ENCODE assay signal across 30 cellular contexts in genomic region chr17:30321314-30321713, GRCh38. TPM values are rescaled to one million over a fixed set of nuclear protein-coding genes. Genes with fewer than 3 reads are reported as not detected.
A peak's percentile ranks its signal among the peaks of the same experiment; 100 is the strongest.
DNase-seq lines count a peak whose midpoint lies in the region; ATAC-seq, FAIRE-seq and TF ChIP-seq lines count a peak whose summit lies in the region.
"Had no signal": no experiment of that assay in that cellular context is flagged by ENCODE, and none has a peak within 500 bp of the region (broad histone marks: within the 10 kb centered on the region; RNA-seq: fewer than 3 reads in every experiment).

No MANE protein-coding gene starts in this region.

- peaks cover 0 to 3% of the 10 kb centered on the region in 2 donors for H3K36me3 Mint-ChIP-seq in CD4-positive, alpha-beta memory T cell
- peaks cover 3% of the 10 kb centered on the region for H3K36me3 Mint-ChIP-seq in T-helper 17 cell (ENCODE audit: low read depth)
- H3K36me3 Mint-ChIP-seq: activated naive CD8-positive, alpha-beta T cell treated with anti-CD3 and anti-CD28 coated beads, Interleukin-2, amount 10 ng/mL, durations not matched to agents 7 days and 5 days; stimulated activated effector memory CD8-positive, alpha-beta T cell treated with anti-CD3 and anti-CD28 coated beads, Interleukin-12 subunit alpha, Interleukin-12 subunit beta, amount 100 ng/mL, for 72 hours; type B pancreatic cell had no signal

- no peak overlapping the region for H3K4me3 ChIP-seq in CD4-positive, alpha-beta memory T cell (ENCODE audit: low read length in 2 of 2)
- H3K4me3 ChIP-seq in HEK293 (ENCODE audit: low read depth, low read length) = no peak overlapping the region
- no peak overlapping the region for H3K4me3 ChIP-seq in bronchial epithelial cell (ENCODE audit: low read depth, low read length)

- POLR2A ChIA-PET in CD4-positive, alpha-beta memory T cell (lab: Charles Lee; ENCODE audit: partially characterized antibody) = interaction anchor here (3.9 to 4.5 kb wide), 2 partner anchors 13 to 29 kb away, joined by 77 to 136 read pairs; partner anchors contain the start of genes BLMH and TMIGD1
- POLR2A ChIA-PET in HEK293 (lab: Yijun Ruan, JAX) = no interaction called here

- no peak overlapping the region for H3K27ac ChIP-seq in CD4-positive, alpha-beta memory T cell (ENCODE audit: low read depth, low read length)
- no peak overlapping the region for H3K27ac ChIP-seq in HEK293 (ENCODE audit: extremely low read depth, low read depth, low read length)
- H3K27ac ChIP-seq: HL-60, KMS-11 had no signal

- H3K27me3 ChIP-seq in CD4-positive, alpha-beta memory T cell (ENCODE audit: insufficient read depth, low read length) = no peaks in the 10 kb centered on the region
- no peaks in the 10 kb centered on the region for H3K27me3 ChIP-seq in bronchial epithelial cell (ENCODE audit: control insufficient read depth, insufficient read depth, low read length)

- no peak for FAIRE-seq in bronchial epithelial cell (lab: Jason Lieb, UNC)
- FAIRE-seq: colon, H1 had no signal

- peaks cover 48% of the 10 kb centered on the region for H3K4me1 ChIP-seq in CD4-positive, alpha-beta memory T cell (ENCODE audit: insufficient read depth, low read length)
- H3K4me1 ChIP-seq in HEK293 (ENCODE audit: control insufficient read depth, insufficient read depth, low read length) = 0 out of 2 replicates have a peak, but pooled peaks cover 3% of the 10 kb centered on the region

- no peaks in the 10 kb centered on the region for H3K9me3 ChIP-seq in CD4-positive, alpha-beta memory T cell (ENCODE audit: control insufficient read depth in 1 of 2, low read length in 2 of 2)
- no peaks in the 10 kb centered on the region for H3K9me3 ChIP-seq in HEK293 (ENCODE audit: control insufficient read depth, insufficient read depth, low read depth, low read length)
- no peaks in the 10 kb centered on the region for H3K9me3 ChIP-seq in T-helper 17 cell (ENCODE audit: control insufficient read depth, low read length, poor library complexity, severe bottlenecking)

- no peak for DNase-seq in CD4-positive, alpha-beta memory T cell
- peak; percentile 90 for DNase-seq in NCI-H748 treated with DMSO at 0.1 percent for 48 hours (lab: John Stamatoyannopoulos, UW)
- DNase-seq in bronchial epithelial cell (ENCODE audit: low read depth) = peak; percentile 62
- DNase-seq in ureter (ENCODE audit: low spot score) = no peak
- no peak for DNase-seq in T-helper 17 cell
- DNase-seq in effector CD8-positive, alpha-beta T cell (lab: John Stamatoyannopoulos, UW) = no peak
- DNase-seq: activated CD4-positive, alpha-beta T cell treated with anti-CD3 and anti-CD28 coated beads, Interleukin-2, amount 50 U/mL, for 1 hour; activated CD4-positive, CD25-positive, alpha-beta regulatory T cell; activated effector memory CD4-positive, alpha-beta T cell treated with Interleukin-2 at 50 U/mL for 16 hours; activated naive CD8-positive, alpha-beta T cell treated with anti-CD3 and anti-CD28 coated beads, Interleukin-2, amount 10 ng/mL, durations not matched to agents 7 days and 5 days; activated T-cell treated with anti-CD3 and anti-CD28 coated beads, Interleukin-2, amount 50 U/mL, for 1 hour; aorta; MM.1S; NCI-H524; nephron progenitor cell had no signal

- H3K27ac Mint-ChIP-seq in CD4-positive, alpha-beta memory T cell = peak overlapping the region in 4 of 7 donors; percentile 18 to 62 (median 33)
- no peak overlapping the region for H3K27ac Mint-ChIP-seq in T-helper 17 cell
- H3K27ac Mint-ChIP-seq: activated naive CD8-positive, alpha-beta T cell treated with anti-CD3 and anti-CD28 coated beads, Interleukin-2, amount 10 ng/mL, durations not matched to agents 7 days and 5 days; nephron progenitor cell; stimulated activated effector memory CD8-positive, alpha-beta T cell treated with anti-CD3 and anti-CD28 coated beads, Interleukin-12 subunit alpha, Interleukin-12 subunit beta, amount 100 ng/mL, for 72 hours; type B pancreatic cell had no signal

- H3K4me3 Mint-ChIP-seq in CD4-positive, alpha-beta memory T cell = peak overlapping the region in 1 of 8 donors; percentile 36
- H3K4me3 Mint-ChIP-seq in T-helper 17 cell = no peak overlapping the region
- H3K4me3 Mint-ChIP-seq: activated naive CD8-positive, alpha-beta T cell treated with anti-CD3 and anti-CD28 coated beads, Interleukin-2, amount 10 ng/mL, durations not matched to agents 7 days and 5 days; nephron progenitor cell; stimulated activated effector memory CD8-positive, alpha-beta T cell treated with anti-CD3 and anti-CD28 coated beads, Interleukin-12 subunit alpha, Interleukin-12 subunit beta, amount 100 ng/mL, for 72 hours; type B pancreatic cell had no signal

- H3K27me3 Mint-ChIP-seq in CD4-positive, alpha-beta memory T cell = no peaks in the 10 kb centered on the region
- H3K27me3 Mint-ChIP-seq in T-helper 17 cell = no peaks in the 10 kb centered on the region

- no peaks in the 10 kb centered on the region for H3K9me3 Mint-ChIP-seq in CD4-positive, alpha-beta memory T cell
- H3K9me3 Mint-ChIP-seq: activated naive CD8-positive, alpha-beta T cell treated with anti-CD3 and anti-CD28 coated beads, Interleukin-2, amount 10 ng/mL, durations not matched to agents 7 days and 5 days; nephron progenitor cell; stimulated activated effector memory CD8-positive, alpha-beta T cell treated with anti-CD3 and anti-CD28 coated beads, Interleukin-12 subunit alpha, Interleukin-12 subunit beta, amount 100 ng/mL, for 72 hours; type B pancreatic cell had no signal

- no peaks in the 10 kb centered on the region for H3K36me3 ChIP-seq in CD4-positive, alpha-beta memory T cell (ENCODE audit: insufficient read depth, low read length)
- H3K36me3 ChIP-seq in HEK293 (ENCODE audit: control insufficient read depth in 2 of 2, insufficient read depth in 1 of 2, low read length in 2 of 2) = no peaks in the 10 kb centered on the region
- no peaks in the 10 kb centered on the region for H3K36me3 ChIP-seq in bronchial epithelial cell (ENCODE audit: control insufficient read depth, insufficient read depth, low read length)

- TF ChIP-seq CTCF in HEK293 (tag by site-specific recombination; IDR thresholded peaks at IDR 0.05) = no peak
- no peak for TF ChIP-seq CTCF in bronchial epithelial cell (IDR thresholded peaks at IDR 0.05; ENCODE audit: insufficient read depth, low read length, severe bottlenecking)

- intact Hi-C loops in CD4-positive, alpha-beta memory T cell (cut with micrococcal nuclease) = no loop called here

- ATAC-seq in T-helper 17 cell (no peak), GM18867 (IDR thresholded peaks at IDR 0.05; ENCODE audit: unreplicated experiment) (no peak)
- ATAC-seq: left lobe of liver; stimulated activated effector memory CD8-positive, alpha-beta T cell treated with anti-CD3 and anti-CD28 coated beads, Interleukin-12 subunit alpha, Interleukin-12 subunit beta, amount 100 ng/mL, for 72 hours had no signal

- CTCF ChIA-PET in CD4-positive, alpha-beta memory T cell (lab: Charles Lee; ENCODE audit: partially characterized antibody) = interaction anchor here (4.5 kb wide), 1 partner anchor 14 kb away, joined by 103 read pairs; the partner anchor contains the start of gene TMIGD1
- CTCF ChIA-PET in HEK293 (lab: Yijun Ruan, JAX) = interaction anchor here (0.5 to 2.9 kb wide), 5 partner anchors 15 to 490 kb away, joined by 3 to 12 read pairs (median 4); no protein-coding TSS in a partner anchor

- H3K4me1 Mint-ChIP-seq in CD4-positive, alpha-beta memory T cell = peaks cover 35 to 48% (median 37%) of the 10 kb centered on the region in 4 donors
- peaks cover 35% of the 10 kb centered on the region for H3K4me1 Mint-ChIP-seq in T-helper 17 cell
- H3K4me1 Mint-ChIP-seq: nephron progenitor cell had no signal

TF ChIP-seq in HEK293, 187 proteins besides CTCF, POLR2A, EP300 and RAD21:
- TF ChIP-seq ZNF660 (tag by site-specific recombination; IDR thresholded peaks at IDR 0.05) = no peak
- TF ChIP-seq ZNF366 (tag by site-specific recombination; conservative IDR thresholded peaks at IDR 0.05) = peak; percentile 32; the same call in 1 of the 2 replicates
TF ChIP-seq in HEK293: peak in this region for 1.

RNA-seq across cellular contexts. Expression of gene TMIGD1, which starts 12.5 kb away (rescaled TPM):
- total RNA-seq in CD4-positive, alpha-beta memory T cell = not detected
- polyA plus RNA-seq in CD4-positive, alpha-beta memory T cell = not detected
- total RNA-seq in bronchial epithelial cell (not detected in 2 replicates), ureter (not detected), T-helper 17 cell (not detected)
- total RNA-seq: activated naive CD8-positive, alpha-beta T cell treated with anti-CD3 and anti-CD28 coated beads, Interleukin-2, amount 10 ng/mL, durations not matched to agents 7 days and 5 days; aorta; epithelial cell of proximal tubule; H1; left lobe of liver; osteoblast; RPMI7951; subcutaneous adipose tissue; T-helper 1 cell treated with Interleukin-12 subunit alpha and Interleukin-12 subunit beta and Interleukin-4 antibody, amounts not matched to agents 30 ng/mL and 1 ng/mL, for 36 hours had no signal
- polyA plus RNA-seq: BJ, H1 had no signal

RNA-seq across cellular contexts. Expression of gene BLMH, which starts 29.6 kb away (rescaled TPM):
- total RNA-seq in CD4-positive, alpha-beta memory T cell = 10 to 100 TPM; 54.0 to 57.6 TPM
- 10 to 100 TPM; 19.4 to 36.8 TPM for polyA plus RNA-seq in CD4-positive, alpha-beta memory T cell
- 17.7 and 19.0 TPM in 2 replicates for total RNA-seq in bronchial epithelial cell
- 30.7 TPM for total RNA-seq in ureter
- total RNA-seq in T-helper 17 cell = 10 to 100 TPM; 37.7 to 50.9 TPM

RNA-seq across cellular contexts. Expression of gene CPD, which starts 57.4 kb away (rescaled TPM):
- total RNA-seq in CD4-positive, alpha-beta memory T cell = 10 to 100 TPM; 23.6 to 24.6 TPM
- 10 to 100 TPM; 15.6 to 17.9 TPM for polyA plus RNA-seq in CD4-positive, alpha-beta memory T cell
- 164 and 284 TPM in 2 replicates for total RNA-seq in bronchial epithelial cell
- 61.0 TPM for total RNA-seq in ureter
- 10 to 100 TPM; 34.3 to 43.1 TPM for total RNA-seq in T-helper 17 cell

Comparison
In these comparisons a context has a peak if more than half of its experiments do, and no peak if none do; other contexts are left out.
1. DNase-seq: peak in NCI-H748 treated with DMSO at 0.1 percent for 48 hours (single experiment) and bronchial epithelial cell (single experiment); none in CD4-positive, alpha-beta memory T cell (0 of 5), ureter (single experiment), T-helper 17 cell (0 of 3) and effector CD8-positive, alpha-beta T cell (single experiment).